10 cellular contexts compared by ENCODE assay signal in the genomic region with DNA sequence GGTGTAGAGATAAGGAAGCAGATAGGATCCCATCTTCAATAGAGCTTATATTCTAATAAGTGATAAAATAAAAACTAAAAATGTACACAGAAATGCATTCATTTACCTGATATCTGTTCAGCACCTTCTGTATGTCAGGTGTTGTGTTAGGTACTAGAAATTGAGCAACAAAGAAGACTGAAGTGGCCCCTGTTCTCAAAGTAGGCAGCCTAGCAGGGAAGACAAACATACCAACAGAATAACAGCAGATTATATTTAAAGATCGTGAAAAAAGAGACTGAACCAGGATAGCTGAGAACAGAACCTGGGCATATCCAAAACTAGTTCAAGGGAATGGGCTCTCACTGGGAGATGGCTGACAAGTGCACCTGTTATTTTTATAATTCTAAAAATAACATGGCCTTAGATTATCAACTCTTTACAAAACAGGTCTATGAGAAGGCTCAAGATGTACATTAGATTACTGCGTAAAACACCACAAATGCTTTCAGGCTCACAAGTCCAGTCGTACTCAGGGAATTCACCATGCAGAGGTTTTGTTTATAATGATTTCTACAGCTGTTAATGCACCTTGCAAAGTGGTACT. TPM values are rescaled to one million over a fixed set of nuclear protein-coding genes. Genes with fewer than 3 reads are reported as not detected.
A peak's percentile ranks its signal among the peaks of the same experiment; 100 is the strongest.
DNase-seq lines count a peak whose midpoint lies in the region; ATAC-seq and TF ChIP-seq lines count a peak whose summit lies in the region.
"Had no signal": no experiment of that assay in that cellular context is flagged by ENCODE, and none has a peak within 500 bp of the region (broad histone marks: within the 10 kb centered on the region; RNA-seq: fewer than 3 reads in every experiment).

No MANE protein-coding gene starts in this region.

- H3K27ac ChIP-seq in SK-N-SH (ENCODE audit: low read depth in 2 of 2, low read length in 1 of 2) (peak overlapping the region; percentile 91 to 99), hepatocyte (peak overlapping the region; percentile 94)
- H3K27ac ChIP-seq: neutrophil had no signal

- TF ChIP-seq EP300 in SK-N-SH (IDR thresholded peaks at IDR 0.05; ENCODE audit: borderline replicate concordance in 1 of 2, low read depth in 1 of 2, low read length in 1 of 2) = no peak

- POLR2A ChIA-PET in SK-N-SH (lab: Yijun Ruan, JAX) = no interaction called here

- H3F3A ChIP-seq in SK-N-SH (replicated peaks; ENCODE audit: insufficient read depth) = peaks cover 60% of the 10 kb centered on the region

- no peak for TF ChIP-seq RAD21 in SK-N-SH (IDR thresholded peaks at IDR 0.05; ENCODE audit: low read length)

- H3K4me3 ChIP-seq in SK-N-SH (ENCODE audit: low read depth in 2 of 2, low read length in 1 of 2) = peak overlapping the region in 1 of 2 experiments; percentile 36; a peak in 3 of 4 replicates
- no peak overlapping the region for H3K4me3 ChIP-seq in hepatocyte

- H3K79me2 ChIP-seq in SK-N-SH (ENCODE audit: insufficient read depth) (peaks cover 63% of the 10 kb centered on the region), hepatocyte (peaks cover 70% of the 10 kb centered on the region)

- H3K36me3 ChIP-seq in SK-N-SH (replicated peaks in 1 of 2; ENCODE audit: control insufficient read depth in 1 of 2, insufficient read depth in 2 of 2, low read length in 1 of 2) = peaks cover 4 to 6% of the 10 kb centered on the region in 2 experiments
- no peaks in the 10 kb centered on the region for H3K36me3 ChIP-seq in hepatocyte (replicated peaks; ENCODE audit: insufficient read depth, low read depth)
- H3K36me3 ChIP-seq: neutrophil had no signal

- ATAC-seq in SK-N-SH treated with all-trans-retinoic acid at 6 μM for 48 hours = no peak
- ATAC-seq in stimulated activated effector memory CD8-positive, alpha-beta T cell treated with anti-CD3 and anti-CD28 coated beads, Interleukin-12 subunit alpha, Interleukin-12 subunit beta, amount 100 ng/mL, for 72 hours = no peak

- intact Hi-C loops in activated T-helper 2 cell treated with anti-CD3 and anti-CD28 coated beads, Interferon-gamma antibody, Interleukin-2, Interleukin-4, amounts not matched to agents 10 μg/mL and 5 μg/mL and 100 μg/mL, durations not matched to agents 14 hours and 24 hours and 36 hours (cut with micrococcal nuclease) = loop anchor here (10.0 kb wide), 2 partner anchors 123 to 387 kb away; no protein-coding TSS in a partner anchor

- H3K4me1 Mint-ChIP-seq in activated T-helper 2 cell treated with anti-CD3 and anti-CD28 coated beads, Interferon-gamma antibody, Interleukin-2, Interleukin-4, amounts not matched to agents 10 μg/mL and 5 μg/mL and 100 μg/mL, durations not matched to agents 14 hours and 24 hours and 36 hours (ENCODE audit: low read depth) = peaks cover 54% of the 10 kb centered on the region
- peaks cover 61% of the 10 kb centered on the region for H3K4me1 Mint-ChIP-seq in stimulated activated effector memory CD8-positive, alpha-beta T cell treated with anti-CD3 and anti-CD28 coated beads, Interleukin-12 subunit alpha, Interleukin-12 subunit beta, amount 100 ng/mL, for 72 hours

- H3K9me3 ChIP-seq in SK-N-SH (no peaks in the 10 kb centered on the region), hepatocyte (ENCODE audit: low read depth) (no peaks in the 10 kb centered on the region)
- H3K9me3 ChIP-seq: neutrophil had no signal

- H3K9me3 Mint-ChIP-seq in activated T-helper 2 cell treated with anti-CD3 and anti-CD28 coated beads, Interferon-gamma antibody, Interleukin-2, Interleukin-4, amounts not matched to agents 10 μg/mL and 5 μg/mL and 100 μg/mL, durations not matched to agents 14 hours and 24 hours and 36 hours = peaks cover 4% of the 10 kb centered on the region
- no peaks in the 10 kb centered on the region for H3K9me3 Mint-ChIP-seq in stimulated activated effector memory CD8-positive, alpha-beta T cell treated with anti-CD3 and anti-CD28 coated beads, Interleukin-12 subunit alpha, Interleukin-12 subunit beta, amount 100 ng/mL, for 72 hours

- no peak overlapping the region for H3K4me3 Mint-ChIP-seq in activated T-helper 2 cell treated with anti-CD3 and anti-CD28 coated beads, Interferon-gamma antibody, Interleukin-2, Interleukin-4, amounts not matched to agents 10 μg/mL and 5 μg/mL and 100 μg/mL, durations not matched to agents 14 hours and 24 hours and 36 hours (ENCODE audit: low read depth)
- H3K4me3 Mint-ChIP-seq in stimulated activated effector memory CD8-positive, alpha-beta T cell treated with anti-CD3 and anti-CD28 coated beads, Interleukin-12 subunit alpha, Interleukin-12 subunit beta, amount 100 ng/mL, for 72 hours = peak overlapping the region; percentile 50

- H3K36me3 Mint-ChIP-seq in activated T-helper 2 cell treated with anti-CD3 and anti-CD28 coated beads, Interferon-gamma antibody, Interleukin-2, Interleukin-4, amounts not matched to agents 10 μg/mL and 5 μg/mL and 100 μg/mL, durations not matched to agents 14 hours and 24 hours and 36 hours (ENCODE audit: low read depth) = peaks cover 17% of the 10 kb centered on the region
- peaks cover 10% of the 10 kb centered on the region for H3K36me3 Mint-ChIP-seq in stimulated activated effector memory CD8-positive, alpha-beta T cell treated with anti-CD3 and anti-CD28 coated beads, Interleukin-12 subunit alpha, Interleukin-12 subunit beta, amount 100 ng/mL, for 72 hours

- peak overlapping the region; percentile 18 for H3K27ac Mint-ChIP-seq in activated T-helper 2 cell treated with anti-CD3 and anti-CD28 coated beads, Interferon-gamma antibody, Interleukin-2, Interleukin-4, amounts not matched to agents 10 μg/mL and 5 μg/mL and 100 μg/mL, durations not matched to agents 14 hours and 24 hours and 36 hours
- peak overlapping the region; percentile 85 for H3K27ac Mint-ChIP-seq in stimulated activated effector memory CD8-positive, alpha-beta T cell treated with anti-CD3 and anti-CD28 coated beads, Interleukin-12 subunit alpha, Interleukin-12 subunit beta, amount 100 ng/mL, for 72 hours

- no peaks in the 10 kb centered on the region for H3K9me2 ChIP-seq in SK-N-SH
- H3K9me2 ChIP-seq in hepatocyte (replicated peaks; ENCODE audit: insufficient read depth) = no peaks in the 10 kb centered on the region

- no peaks in the 10 kb centered on the region for H3K27me3 Mint-ChIP-seq in activated T-helper 2 cell treated with anti-CD3 and anti-CD28 coated beads, Interferon-gamma antibody, Interleukin-2, Interleukin-4, amounts not matched to agents 10 μg/mL and 5 μg/mL and 100 μg/mL, durations not matched to agents 14 hours and 24 hours and 36 hours (ENCODE audit: low read depth)

- no peaks in the 10 kb centered on the region for H3K27me3 ChIP-seq in SK-N-SH (ENCODE audit: insufficient read depth)
- no peaks in the 10 kb centered on the region for H3K27me3 ChIP-seq in hepatocyte
- H3K27me3 ChIP-seq: neutrophil had no signal

- H3K4me2 ChIP-seq in SK-N-SH (peak overlapping the region; percentile 70), hepatocyte (peak overlapping the region; percentile 23)

- DNase-seq in SK-N-SH (no peak), hepatocyte (ENCODE audit: low spot score) (no peak), NCI-H510A (lab: John Stamatoyannopoulos, UW) (no peak), T-helper 1 cell (no peak)
- DNase-seq in activated T-helper 2 cell treated with anti-CD3 and anti-CD28 coated beads, Interferon-gamma antibody, Interleukin-2, Interleukin-4, amounts not matched to agents 10 μg/mL and 5 μg/mL and 100 μg/mL, durations not matched to agents 14 hours and 24 hours and 36 hours (ENCODE audit: low spot score) = no peak
- DNase-seq in stimulated activated effector memory CD8-positive, alpha-beta T cell treated with anti-CD3 and anti-CD28 coated beads, Interleukin-12 subunit alpha, Interleukin-12 subunit beta, amount 100 ng/mL, for 72 hours (ENCODE audit: low spot score in 2 of 2) = no peak
- DNase-seq in activated CD4-positive, alpha-beta T cell treated with anti-CD3 and anti-CD28 coated beads, Interleukin-2, amount 50 U/mL, for 1 hour = no peak
- DNase-seq: NCI-H774 had no signal

- H3K4me1 ChIP-seq in SK-N-SH (ENCODE audit: control insufficient read depth in 1 of 2, insufficient read depth in 2 of 2, low read depth in 1 of 2, low read length in 1 of 2) = peaks cover 26 to 45% of the 10 kb centered on the region in 2 experiments
- peaks cover 47% of the 10 kb centered on the region for H3K4me1 ChIP-seq in hepatocyte (ENCODE audit: insufficient read depth)

- WGBS in SK-N-SH (ENCODE audit: low lambda C conversion rate) = 72% methylated on average over 3 of the region's 3 CpGs
- 62% methylated on average over 3 of the region's 3 CpGs for WGBS in hepatocyte (ENCODE audit: low lambda C conversion rate, missing lambda C conversion rate)

- H4K20me1 ChIP-seq in SK-N-SH (ENCODE audit: insufficient read depth) (no peaks in the 10 kb centered on the region; the same call in 1 of the 2 replicates), hepatocyte (ENCODE audit: insufficient read depth, poor library complexity, severe bottlenecking) (peaks cover 5% of the 10 kb centered on the region)

- CTCF ChIA-PET in SK-N-SH (lab: Yijun Ruan, JAX) = interaction anchor here (0.9 kb wide), 1 partner anchor 37 kb away, joined by 3 read pairs; no protein-coding TSS in a partner anchor

- no peak for TF ChIP-seq CTCF in SK-N-SH (IDR thresholded peaks at IDR 0.05)
- TF ChIP-seq CTCF in hepatocyte (IDR thresholded peaks at IDR 0.05; ENCODE audit: poor library complexity) = no peak

- peak overlapping the region; percentile 68; the same call in 1 of the 2 replicates for H3K9ac ChIP-seq in SK-N-SH

- no peak overlapping the region for H2AFZ ChIP-seq in SK-N-SH (ENCODE audit: low read depth)
- no peak overlapping the region for H2AFZ ChIP-seq in hepatocyte

TF ChIP-seq in SK-N-SH, 30 proteins besides CTCF, POLR2A, EP300 and RAD21:
- no peak for TF ChIP-seq NFIC (IDR thresholded peaks at IDR 0.05; ENCODE audit: borderline replicate concordance)

TF ChIP-seq in SK-N-SH treated with all-trans-retinoic acid at 6 μM for 48 hours, 23 proteins besides CTCF, POLR2A, EP300 and RAD21 (continues in another document):
- TF ChIP-seq, protein P1, sequence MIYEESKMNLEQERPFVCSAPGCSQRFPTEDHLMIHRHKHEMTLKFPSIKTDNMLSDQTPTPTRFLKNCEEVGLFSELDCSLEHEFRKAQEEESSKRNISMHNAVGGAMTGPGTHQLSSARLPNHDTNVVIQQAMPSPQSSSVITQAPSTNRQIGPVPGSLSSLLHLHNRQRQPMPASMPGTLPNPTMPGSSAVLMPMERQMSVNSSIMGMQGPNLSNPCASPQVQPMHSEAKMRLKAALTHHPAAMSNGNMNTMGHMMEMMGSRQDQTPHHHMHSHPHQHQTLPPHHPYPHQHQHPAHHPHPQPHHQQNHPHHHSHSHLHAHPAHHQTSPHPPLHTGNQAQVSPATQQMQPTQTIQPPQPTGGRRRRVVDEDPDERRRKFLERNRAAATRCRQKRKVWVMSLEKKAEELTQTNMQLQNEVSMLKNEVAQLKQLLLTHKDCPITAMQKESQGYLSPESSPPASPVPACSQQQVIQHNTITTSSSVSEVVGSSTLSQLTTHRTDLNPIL (CRISPR knock-in tag; IDR thresholded peaks at IDR 0.05; ENCODE audit: low read depth) = no peak
- no peak for TF ChIP-seq RARB (CRISPR knock-in tag; IDR thresholded peaks at IDR 0.05)

RNA-seq across cellular contexts. Expression of a gene that starts 16.3 kb away (rescaled TPM):
- polyA plus RNA-seq in SK-N-SH (2012; rRNA removed) (20.1 and 26.7 TPM in 2 replicates), hepatocyte (45.7 and 50.4 TPM in 2 replicates)
- 33.7 and 34.5 TPM in 2 replicates for polyA plus RNA-seq in SK-N-SH (2012; cell fraction: cytosol; rRNA removed)
- 11.0 and 22.7 TPM in 2 replicates for polyA plus RNA-seq in SK-N-SH (2012; cell fraction: nucleus; rRNA removed)
- 25.2 and 25.7 TPM in 2 replicates for total RNA-seq in activated T-helper 2 cell treated with anti-CD3 and anti-CD28 coated beads, Interferon-gamma antibody, Interleukin-2, Interleukin-4, amounts not matched to agents 10 μg/mL and 5 μg/mL and 100 μg/mL, durations not matched to agents 14 hours and 24 hours and 36 hours
- total RNA-seq in hepatocyte = 80.0 and 82.2 TPM in 2 replicates
